In genomic region chr16:88469615-88470395, GRCh38 we compare ENCODE assay signal across 2 cellular contexts.
TF ChIP-seq lines count a peak whose summit lies in the region.

No MANE protein-coding gene starts in this region.

TF ChIP-seq in liver, 16 proteins besides CTCF, POLR2A, EP300 and RAD21 (continued from another document):
- TF ChIP-seq ATF3 (IDR thresholded peaks at IDR 0.05) (no peak), YY1 (IDR thresholded peaks at IDR 0.05) (no peak), RXRA (IDR thresholded peaks at IDR 0.05) (no peak), FOXA1 (IDR thresholded peaks at IDR 0.05) (no peak), HNF4A (conservative IDR thresholded peaks at IDR 0.05) (no peak)

TF ChIP-seq in HepG2, 621 proteins besides CTCF, POLR2A, EP300 and RAD21 (continued from another document):
- TF ChIP-seq ZNF280D (CRISPR knock-in tag; IDR thresholded peaks at IDR 0.05) (no peak), FOXO1 (CRISPR knock-in tag; IDR thresholded peaks at IDR 0.05) (no peak)
